In genomic region chr2:58449286-58450010, GRCh38 we compare ENCODE assay signal across 8 cellular contexts.
DNase-seq lines count a peak whose midpoint lies in the region; ATAC-seq, FAIRE-seq and TF ChIP-seq lines count a peak whose summit lies in the region.

No MANE protein-coding gene starts in this region.

- H3K4me3 ChIP-seq in H1 (ENCODE audit: extremely low read depth in 1 of 4, insufficient read depth in 2 of 4, low read depth in 3 of 4, low read length in 4 of 4) (no peak overlapping the region; a peak in 1 of 8 replicates), WERI-Rb-1 (ENCODE audit: low read depth, low read length) (no peak overlapping the region), Peyer's patch (no peak overlapping the region)

- no peaks in the 10 kb centered on the region for H3K79me2 ChIP-seq in H1 (ENCODE audit: control insufficient read depth in 1 of 2, insufficient read depth in 2 of 2, low read length in 2 of 2)

- no peak overlapping the region for H3K14ac ChIP-seq in H1 (ENCODE audit: insufficient read length)

- no peak overlapping the region for H2BK20ac ChIP-seq in H1 (ENCODE audit: low read length)

- no peak overlapping the region; a peak in 1 of 4 replicates for H3K4me2 ChIP-seq in H1 (ENCODE audit: insufficient read depth in 1 of 2, low read depth in 2 of 2, low read length in 2 of 2)

- 0 out of 2 replicates have a peak overlapping the region, but pooled peaks have one; percentile 21 for H2BK12ac ChIP-seq in H1 (ENCODE audit: low read depth, low read length)

- peak overlapping the region; percentile 78 for H2AFZ ChIP-seq in H1 (ENCODE audit: low read length)

- WGBS in H1 (ENCODE audit: extremely low coverage in 1 of 2, insufficient coverage in 1 of 2, insufficient read length in 1 of 2, insufficient replicate concordance in 2 of 2, low coverage in 1 of 2, low lambda C conversion rate in 2 of 2, missing lambda C conversion rate in 1 of 2), 2 experiments: 75% methylated on average over 3 of the region's 3 CpGs; no CpG with 5 or more reads in 1 of the 2 experiments

- POLR2A ChIA-PET in H1 (lab: Charles Lee; ENCODE audit: partially characterized antibody): interaction anchor here (1.1 kb wide), 1 partner anchor 20 kb away, joined by 3 read pairs; no protein-coding TSS in a partner anchor

- peak; percentile 49 to 50 for TF ChIP-seq RAD21 in H1 (IDR thresholded peaks at IDR 0.05 in 1 of 2, conservative IDR thresholded peaks at IDR 0.05 in 1 of 2; ENCODE audit: low read depth in 2 of 2, low read length in 2 of 2)

- H3K9me3 ChIP-seq in H1 (ENCODE audit: insufficient read depth in 2 of 2, low read depth in 1 of 2, low read length in 1 of 2) (no peaks in the 10 kb centered on the region), WERI-Rb-1 (ENCODE audit: severe bottlenecking) (no peaks in the 10 kb centered on the region), Peyer's patch (no peaks in the 10 kb centered on the region)

- H3K36me3 ChIP-seq in H1 (ENCODE audit: control insufficient read depth in 2 of 4, insufficient read depth in 4 of 4, low read length in 3 of 4) (no peaks in the 10 kb centered on the region), WERI-Rb-1 (no peaks in the 10 kb centered on the region), Peyer's patch (no peaks in the 10 kb centered on the region)

- H2BK120ac ChIP-seq in H1 (replicated peaks; ENCODE audit: low read depth, low read length): peak overlapping the region; percentile 30

- no peaks in the 10 kb centered on the region for H3K27me3 ChIP-seq in H1 (replicated peaks in 1 of 4; ENCODE audit: control insufficient read depth in 3 of 4, extremely low read depth in 1 of 4, insufficient read depth in 3 of 4, low read length in 3 of 4)
- H3K27me3 ChIP-seq in WERI-Rb-1 (ENCODE audit: insufficient read depth, low read depth, severe bottlenecking): no peaks in the 10 kb centered on the region
- H3K27me3 ChIP-seq in Peyer's patch: no peaks in the 10 kb centered on the region

- H2AK5ac ChIP-seq in H1 (ENCODE audit: low read depth, low read length): no peak overlapping the region

- peak; percentile 95 for ATAC-seq in GM18502 (IDR thresholded peaks at IDR 0.05; ENCODE audit: poor library complexity, unreplicated experiment)
- peak; percentile 95 for ATAC-seq in GM21786 (IDR thresholded peaks at IDR 0.05; ENCODE audit: unreplicated experiment)

- H3K4me1 ChIP-seq in H1 (replicated peaks in 1 of 4; ENCODE audit: control insufficient read depth in 3 of 4, insufficient read depth in 4 of 4, low read length in 3 of 4) (peaks cover 0 to 7% (median 5%) of the 10 kb centered on the region in 4 experiments; a peak in 5 of 7 replicates), Peyer's patch (no peaks in the 10 kb centered on the region)

- DNase-seq in LHCN-M2 (ENCODE audit: low read depth) (peak; percentile 3), H1 (ENCODE audit: low read depth in 1 of 2, low spot score in 2 of 2) (no peak), NCI-H510A (lab: John Stamatoyannopoulos, UW) (no peak), WERI-Rb-1 (no peak), Peyer's patch (no peak), NK-92 (lab: John Stamatoyannopoulos, UW; ENCODE audit: unreplicated experiment) (no peak)

- no peak overlapping the region for H4K5ac ChIP-seq in H1 (ENCODE audit: insufficient read length, low read depth, low read length)

- no peak for TF ChIP-seq POLR2A in H1 (IDR thresholded peaks at IDR 0.05; ENCODE audit: control extremely low read depth in 1 of 2, low read depth in 2 of 2, low read length in 2 of 2)
- TF ChIP-seq POLR2A in Peyer's patch (IDR thresholded peaks at IDR 0.05): no peak

- H2BK15ac ChIP-seq in H1 (ENCODE audit: low read length): no peak overlapping the region

- CTCF ChIA-PET in H1 (lab: Charles Lee; ENCODE audit: partially characterized antibody): interaction anchor here (0.6 to 4.4 kb wide), 13 partner anchors 10 to 690 kb away, joined by 3 to 38 read pairs (median 4); no protein-coding TSS in a partner anchor

- peak in 2 of 3 experiments; percentile 9 to 14; a peak in 2 of 4 replicates for TF ChIP-seq CTCF in H1 (IDR thresholded peaks at IDR 0.05; ENCODE audit: control extremely low read depth in 1 of 3, insufficient read depth in 1 of 3, low read depth in 1 of 3, low read length in 3 of 3)
- no peak for TF ChIP-seq CTCF in WERI-Rb-1 (IDR thresholded peaks at IDR 0.05; ENCODE audit: low read depth, low read length)
- no peak for TF ChIP-seq CTCF in Peyer's patch (IDR thresholded peaks at IDR 0.05)

- H4K8ac ChIP-seq in H1 (ENCODE audit: extremely low read depth, insufficient read depth, low read length): no peak overlapping the region

- H3K4ac ChIP-seq in H1 (replicated peaks; ENCODE audit: insufficient read length, low read depth, low read length): no peak overlapping the region

- H3K27ac ChIP-seq in H1 (ENCODE audit: low read depth, low read length): no peak overlapping the region; the same call in 1 of the 2 replicates
- no peak overlapping the region for H3K27ac ChIP-seq in WERI-Rb-1
- H3K27ac ChIP-seq in Peyer's patch: no peak overlapping the region

- peak overlapping the region; percentile 13 for H3K56ac ChIP-seq in H1 (replicated peaks; ENCODE audit: insufficient read length, low read depth, low read length)

- no peaks in the 10 kb centered on the region for H3K79me1 ChIP-seq in H1 (ENCODE audit: low read depth, low read length)

- H3K23ac ChIP-seq in H1 (ENCODE audit: insufficient read length): no peak overlapping the region

- H4K91ac ChIP-seq in H1 (replicated peaks; ENCODE audit: insufficient read length, low read length): peak overlapping the region; percentile 40

- peak overlapping the region; percentile 17; the same call in 1 of the 2 replicates for H3K18ac ChIP-seq in H1 (ENCODE audit: extremely low read depth, low read length)

- TF ChIP-seq EP300 in H1 (IDR thresholded peaks at IDR 0.05; ENCODE audit: borderline replicate concordance in 1 of 2, low read depth in 2 of 2, low read length in 2 of 2): no peak

- H4K20me1 ChIP-seq in H1 (replicated peaks in 1 of 2; ENCODE audit: control insufficient read depth in 1 of 2, insufficient read depth in 2 of 2, low read length in 2 of 2): no peaks in the 10 kb centered on the region

- H2BK5ac ChIP-seq in H1 (ENCODE audit: low read depth, low read length): peak overlapping the region; percentile 36; the same call in 1 of the 2 replicates

- no peak for FAIRE-seq in H1 (lab: Jason Lieb, UNC)

- no peaks in the 10 kb centered on the region for H3K23me2 ChIP-seq in H1 (ENCODE audit: low read depth, low read length)

- H3K9ac ChIP-seq in H1 (replicated peaks in 1 of 4; ENCODE audit: extremely low read depth in 1 of 4, low read depth in 3 of 4, low read length in 3 of 4): no peak overlapping the region

TF ChIP-seq in H1, 55 proteins besides CTCF, POLR2A, EP300 and RAD21:
- no peak for TF ChIP-seq CHD1 (IDR thresholded peaks at IDR 0.05; ENCODE audit: low read depth, low read length)
- peak; percentile 62; the same call in 1 of the 2 replicates for TF ChIP-seq JUND (IDR thresholded peaks at IDR 0.05; ENCODE audit: low read length)
- no peak for TF ChIP-seq RBBP5 (IDR thresholded peaks at IDR 0.05; ENCODE audit: borderline replicate concordance, low read depth, low read length)
- TF ChIP-seq, protein P1, sequence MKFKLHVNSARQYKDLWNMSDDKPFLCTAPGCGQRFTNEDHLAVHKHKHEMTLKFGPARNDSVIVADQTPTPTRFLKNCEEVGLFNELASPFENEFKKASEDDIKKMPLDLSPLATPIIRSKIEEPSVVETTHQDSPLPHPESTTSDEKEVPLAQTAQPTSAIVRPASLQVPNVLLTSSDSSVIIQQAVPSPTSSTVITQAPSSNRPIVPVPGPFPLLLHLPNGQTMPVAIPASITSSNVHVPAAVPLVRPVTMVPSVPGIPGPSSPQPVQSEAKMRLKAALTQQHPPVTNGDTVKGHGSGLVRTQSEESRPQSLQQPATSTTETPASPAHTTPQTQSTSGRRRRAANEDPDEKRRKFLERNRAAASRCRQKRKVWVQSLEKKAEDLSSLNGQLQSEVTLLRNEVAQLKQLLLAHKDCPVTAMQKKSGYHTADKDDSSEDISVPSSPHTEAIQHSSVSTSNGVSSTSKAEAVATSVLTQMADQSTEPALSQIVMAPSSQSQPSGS (IDR thresholded peaks at IDR 0.05; ENCODE audit: low read length): no peak

Comparison
In these comparisons a context has a peak if more than half of its experiments do, and no peak if none do; other contexts are left out.
1. CTCF ChIP-seq: peak in H1 (2 of 3); none in WERI-Rb-1 (single experiment) and Peyer's patch (0 of 6).